ENCODE assay signal across 18 cellular contexts in the genomic region with DNA sequence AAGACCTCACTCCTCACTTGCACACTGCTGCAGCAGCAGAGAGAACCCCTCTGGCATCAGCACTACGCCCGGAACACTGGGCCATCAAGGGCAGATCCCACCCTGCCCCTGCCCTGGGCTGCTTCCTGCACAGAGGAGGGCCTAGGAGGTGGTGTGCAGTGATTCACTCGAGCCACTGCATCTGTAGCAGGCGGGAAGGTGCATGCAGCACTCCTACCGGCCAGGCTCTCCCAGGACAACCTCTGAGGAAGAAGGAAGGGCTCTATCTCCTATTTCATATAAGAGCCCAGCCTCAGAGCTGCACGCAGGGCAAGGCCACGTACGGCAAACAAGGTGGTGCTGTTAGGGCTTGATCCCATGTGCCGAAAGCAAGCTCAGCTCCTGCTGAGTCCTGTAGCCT. TPM values are rescaled to one million over a fixed set of nuclear protein-coding genes. Genes with fewer than 3 reads are reported as not detected.
DNase-seq lines count a peak whose midpoint lies in the region; ATAC-seq, FAIRE-seq and TF ChIP-seq lines count a peak whose summit lies in the region.
"Had no signal": no experiment of that assay in that cellular context is flagged by ENCODE, and none has a peak within 500 bp of the region (broad histone marks: within the 10 kb centered on the region; RNA-seq: fewer than 3 reads in every experiment).

No MANE protein-coding gene starts in this region.

- H2AK5ac ChIP-seq in H1 (ENCODE audit: low read depth, low read length) (no peak overlapping the region), neuronal stem cell (ENCODE audit: low read depth, low read length) (no peak overlapping the region)

- H4K91ac ChIP-seq in H1 (replicated peaks; ENCODE audit: insufficient read length, low read length) (no peak overlapping the region), neuronal stem cell (ENCODE audit: low read depth, low read length, poor library complexity) (no peak overlapping the region)

- peaks cover 7 to 11% of the 10 kb centered on the region in 2 experiments for H4K20me1 ChIP-seq in H1 (replicated peaks in 1 of 2; ENCODE audit: control insufficient read depth in 1 of 2, insufficient read depth in 2 of 2, low read length in 2 of 2)
- H4K20me1 ChIP-seq in hepatocyte (ENCODE audit: insufficient read depth, poor library complexity, severe bottlenecking) = no peaks in the 10 kb centered on the region

- no peaks in the 10 kb centered on the region; the same call in 1 of the 2 replicates for H3K23me2 ChIP-seq in H1 (ENCODE audit: low read depth, low read length)

- H3K4me2 ChIP-seq in H1 (ENCODE audit: insufficient read depth in 1 of 2, low read depth in 2 of 2, low read length in 2 of 2) (no peak overlapping the region), neuronal stem cell (ENCODE audit: insufficient read depth, low read length, poor library complexity, severe bottlenecking) (no peak overlapping the region), hepatocyte (no peak overlapping the region)

- no peak overlapping the region for H2BK12ac ChIP-seq in H1 (ENCODE audit: low read depth, low read length)
- H2BK12ac ChIP-seq in neuronal stem cell (ENCODE audit: low read length) = no peak overlapping the region

- H3K79me1 ChIP-seq in H1 (ENCODE audit: low read depth, low read length) (peaks cover 4% of the 10 kb centered on the region; the same call in 1 of the 2 replicates), neuronal stem cell (ENCODE audit: low read depth, low read length) (peaks cover 3% of the 10 kb centered on the region)

- H4K5ac ChIP-seq in H1 (ENCODE audit: insufficient read length, low read depth, low read length) = no peak overlapping the region

- no peaks in the 10 kb centered on the region for H3K27me3 Mint-ChIP-seq in natural killer cell treated with Interleukin-12 subunit alpha and Interleukin-12 subunit beta and Interleukin-15 and Interleukin-18, amount 100 ng/mL, for 72 hours
- H3K27me3 Mint-ChIP-seq in natural killer cell (ENCODE audit: low read depth in 2 of 2) = no peaks in the 10 kb centered on the region
- no peaks in the 10 kb centered on the region for H3K27me3 Mint-ChIP-seq in activated T-helper 2 cell treated with anti-CD3 and anti-CD28 coated beads, Interferon-gamma antibody, Interleukin-2, Interleukin-4, amounts not matched to agents 10 μg/mL and 5 μg/mL and 100 μg/mL, durations not matched to agents 14 hours and 24 hours and 36 hours (ENCODE audit: low read depth)

- H3K79me2 ChIP-seq in H1 (ENCODE audit: control insufficient read depth in 1 of 2, insufficient read depth in 2 of 2, low read length in 2 of 2) (no peaks in the 10 kb centered on the region; a peak in 1 of 4 replicates), hepatocyte (no peaks in the 10 kb centered on the region)

- ATAC-seq in natural killer cell treated with Interleukin-12 subunit alpha and Interleukin-12 subunit beta and Interleukin-15 and Interleukin-18, amount 100 ng/mL, for 72 hours = no peak
- ATAC-seq in natural killer cell (no peak), GM21825 (IDR thresholded peaks at IDR 0.05; ENCODE audit: unreplicated experiment) (no peak)

- H3K9me2 ChIP-seq in hepatocyte (replicated peaks; ENCODE audit: insufficient read depth) = no peaks in the 10 kb centered on the region

- no peaks in the 10 kb centered on the region for H3K4me1 ChIP-seq in H1 (replicated peaks in 1 of 4; ENCODE audit: control insufficient read depth in 3 of 4, insufficient read depth in 4 of 4, low read length in 3 of 4)
- no peaks in the 10 kb centered on the region for H3K4me1 ChIP-seq in neuronal stem cell (ENCODE audit: control insufficient read depth in 2 of 2, insufficient read depth in 1 of 2, low read depth in 1 of 2, low read length in 2 of 2)
- H3K4me1 ChIP-seq in hepatocyte (ENCODE audit: insufficient read depth) = no peaks in the 10 kb centered on the region
- H3K4me1 ChIP-seq: SJCRH30 had no signal

- CTCF ChIA-PET in H1 (lab: Charles Lee; ENCODE audit: partially characterized antibody) = interaction anchor here (0.6 kb wide), 4 partner anchors 48 to 184 kb away, joined by 3 to 4 read pairs (median 4); no protein-coding TSS in a partner anchor

- H3K9ac ChIP-seq in H1 (replicated peaks in 1 of 4; ENCODE audit: extremely low read depth in 1 of 4, low read depth in 3 of 4, low read length in 3 of 4) = no peak overlapping the region
- no peak overlapping the region for H3K9ac ChIP-seq in neuronal stem cell (ENCODE audit: low read depth, low read length, poor library complexity)

- H2AFZ ChIP-seq in H1 (ENCODE audit: low read length) = no peak overlapping the region
- H2AFZ ChIP-seq in neuronal stem cell (ENCODE audit: low read length) = no peak overlapping the region
- no peak overlapping the region for H2AFZ ChIP-seq in hepatocyte

- no peak overlapping the region for H2BK20ac ChIP-seq in H1 (ENCODE audit: low read length)

- POLR2A ChIA-PET in H1 (lab: Charles Lee; ENCODE audit: partially characterized antibody) = interaction anchor here (0.6 to 5.8 kb wide), 4 partner anchors 10 to 117 kb away, joined by 3 to 28 read pairs (median 15); no protein-coding TSS in a partner anchor

- no peak overlapping the region for H2BK15ac ChIP-seq in H1 (ENCODE audit: low read length)
- H2BK15ac ChIP-seq in neuronal stem cell (ENCODE audit: low read length) = no peak overlapping the region

- H4K8ac ChIP-seq in H1 (ENCODE audit: extremely low read depth, insufficient read depth, low read length) (no peak overlapping the region), neuronal stem cell (ENCODE audit: low read depth, low read length) (no peak overlapping the region)

- no peak for TF ChIP-seq POLR2A in H1 (IDR thresholded peaks at IDR 0.05; ENCODE audit: control extremely low read depth in 1 of 2, low read depth in 2 of 2, low read length in 2 of 2)

- no peak overlapping the region for H3K56ac ChIP-seq in H1 (replicated peaks; ENCODE audit: insufficient read length, low read depth, low read length)

- TF ChIP-seq RAD21 in H1 (IDR thresholded peaks at IDR 0.05 in 1 of 2, conservative IDR thresholded peaks at IDR 0.05 in 1 of 2; ENCODE audit: low read depth in 2 of 2, low read length in 2 of 2) = no peak

- TF ChIP-seq CTCF in natural killer cell (IDR thresholded peaks at IDR 0.05) = no peak
- TF ChIP-seq CTCF in H1 (IDR thresholded peaks at IDR 0.05; ENCODE audit: control extremely low read depth in 1 of 3, insufficient read depth in 1 of 3, low read depth in 1 of 3, low read length in 3 of 3) = no peak
- no peak for TF ChIP-seq CTCF in hepatocyte (IDR thresholded peaks at IDR 0.05; ENCODE audit: poor library complexity)

- H3K27ac Mint-ChIP-seq in natural killer cell treated with Interleukin-12 subunit alpha and Interleukin-12 subunit beta and Interleukin-15 and Interleukin-18, amount 100 ng/mL, for 72 hours = no peak overlapping the region
- no peak overlapping the region for H3K27ac Mint-ChIP-seq in natural killer cell
- H3K27ac Mint-ChIP-seq in activated T-helper 2 cell treated with anti-CD3 and anti-CD28 coated beads, Interferon-gamma antibody, Interleukin-2, Interleukin-4, amounts not matched to agents 10 μg/mL and 5 μg/mL and 100 μg/mL, durations not matched to agents 14 hours and 24 hours and 36 hours = no peak overlapping the region

- peaks cover 43 to 86% (median 72%) of the 10 kb centered on the region in 4 experiments for H3K36me3 ChIP-seq in H1 (ENCODE audit: control insufficient read depth in 2 of 4, insufficient read depth in 4 of 4, low read length in 3 of 4)
- H3K36me3 ChIP-seq in neuronal stem cell (replicated peaks in 1 of 2; ENCODE audit: control insufficient read depth in 2 of 2, insufficient read depth in 2 of 2, low read length in 2 of 2) = peaks cover 56 to 91% of the 10 kb centered on the region in 2 donors
- no peaks in the 10 kb centered on the region for H3K36me3 ChIP-seq in hepatocyte (replicated peaks; ENCODE audit: insufficient read depth, low read depth)

- H3K23ac ChIP-seq in H1 (ENCODE audit: insufficient read length) = no peak overlapping the region
- peak overlapping the region; percentile 34 for H3K23ac ChIP-seq in neuronal stem cell (ENCODE audit: low read depth, low read length, poor library complexity)

- H3K27me3 ChIP-seq in H1 (replicated peaks in 1 of 4; ENCODE audit: control insufficient read depth in 3 of 4, extremely low read depth in 1 of 4, insufficient read depth in 3 of 4, low read length in 3 of 4) (no peaks in the 10 kb centered on the region), neuronal stem cell (ENCODE audit: control insufficient read depth in 3 of 3, insufficient read depth in 3 of 3, low read depth in 1 of 3, low read length in 3 of 3) (no peaks in the 10 kb centered on the region), hepatocyte (no peaks in the 10 kb centered on the region)
- H3K27me3 ChIP-seq: SJCRH30 had no signal

- H3K9me3 ChIP-seq in H1 (ENCODE audit: insufficient read depth in 2 of 2, low read depth in 1 of 2, low read length in 1 of 2) (no peaks in the 10 kb centered on the region), neuronal stem cell (replicated peaks in 1 of 2; ENCODE audit: control insufficient read depth in 2 of 2, insufficient read depth in 1 of 2, low read depth in 1 of 2, low read length in 2 of 2) (no peaks in the 10 kb centered on the region), hepatocyte (ENCODE audit: low read depth) (no peaks in the 10 kb centered on the region)
- H3K9me3 ChIP-seq: SJCRH30 had no signal

- peaks cover 14% of the 10 kb centered on the region for H3K36me3 Mint-ChIP-seq in natural killer cell treated with Interleukin-12 subunit alpha and Interleukin-12 subunit beta and Interleukin-15 and Interleukin-18, amount 100 ng/mL, for 72 hours
- no peaks in the 10 kb centered on the region for H3K36me3 Mint-ChIP-seq in natural killer cell
- H3K36me3 Mint-ChIP-seq in activated T-helper 2 cell treated with anti-CD3 and anti-CD28 coated beads, Interferon-gamma antibody, Interleukin-2, Interleukin-4, amounts not matched to agents 10 μg/mL and 5 μg/mL and 100 μg/mL, durations not matched to agents 14 hours and 24 hours and 36 hours (ENCODE audit: low read depth) = peaks cover 72% of the 10 kb centered on the region

- H2BK5ac ChIP-seq in H1 (ENCODE audit: low read depth, low read length) = peak overlapping the region; percentile 20; the same call in 1 of the 2 replicates
- no peak overlapping the region for H2BK5ac ChIP-seq in neuronal stem cell (ENCODE audit: low read length)

- H3K4ac ChIP-seq in H1 (replicated peaks; ENCODE audit: insufficient read length, low read depth, low read length) = no peak overlapping the region
- H3K4ac ChIP-seq in neuronal stem cell (ENCODE audit: low read length) = no peak overlapping the region

- H3K14ac ChIP-seq in H1 (ENCODE audit: insufficient read length) (no peak overlapping the region), neuronal stem cell (ENCODE audit: low read length) (no peak overlapping the region)

- no peak for FAIRE-seq in H1 (lab: Jason Lieb, UNC)
- FAIRE-seq: A204.1, RCC 7860 had no signal

- H3K18ac ChIP-seq in H1 (ENCODE audit: extremely low read depth, low read length) (no peak overlapping the region), neuronal stem cell (ENCODE audit: low read length) (no peak overlapping the region)

- WGBS in H1 (ENCODE audit: extremely low coverage in 1 of 2, insufficient coverage in 1 of 2, insufficient read length in 1 of 2, insufficient replicate concordance in 2 of 2, low coverage in 1 of 2, low lambda C conversion rate in 2 of 2, missing lambda C conversion rate in 1 of 2), 2 experiments = 95% methylated on average over 8 of the region's 9 CpGs; no CpG with 5 or more reads in 1 of the 2 experiments
- no CpG with 5 or more reads among the region's 9 CpGs for WGBS in neuronal stem cell (ENCODE audit: extremely low coverage in 2 of 2, insufficient read length in 2 of 2, insufficient replicate concordance in 1 of 2), 2 donors
- WGBS in hepatocyte (ENCODE audit: low lambda C conversion rate, missing lambda C conversion rate) = 93% methylated on average over 9 of the region's 9 CpGs

- H3K4me1 Mint-ChIP-seq in natural killer cell treated with Interleukin-12 subunit alpha and Interleukin-12 subunit beta and Interleukin-15 and Interleukin-18, amount 100 ng/mL, for 72 hours (ENCODE audit: low read depth in 2 of 2) = peaks cover 0 to 3% of the 10 kb centered on the region in 2 donors
- peaks cover 0 to 8% of the 10 kb centered on the region in 2 donors for H3K4me1 Mint-ChIP-seq in natural killer cell
- no peaks in the 10 kb centered on the region for H3K4me1 Mint-ChIP-seq in activated T-helper 2 cell treated with anti-CD3 and anti-CD28 coated beads, Interferon-gamma antibody, Interleukin-2, Interleukin-4, amounts not matched to agents 10 μg/mL and 5 μg/mL and 100 μg/mL, durations not matched to agents 14 hours and 24 hours and 36 hours (ENCODE audit: low read depth)

- H3K27ac ChIP-seq in H1 (ENCODE audit: low read depth, low read length) (no peak overlapping the region), neuronal stem cell (replicated peaks; ENCODE audit: low read length) (no peak overlapping the region), hepatocyte (no peak overlapping the region)
- H3K27ac ChIP-seq: SJCRH30 had no signal

- intact Hi-C loops in natural killer cell (cut with micrococcal nuclease) = no loop called here
- intact Hi-C loops in activated T-helper 2 cell treated with anti-CD3 and anti-CD28 coated beads, Interferon-gamma antibody, Interleukin-2, Interleukin-4, amounts not matched to agents 10 μg/mL and 5 μg/mL and 100 μg/mL, durations not matched to agents 14 hours and 24 hours and 36 hours (cut with micrococcal nuclease) = no loop called here

- H2BK120ac ChIP-seq in H1 (replicated peaks; ENCODE audit: low read depth, low read length) (no peak overlapping the region), neuronal stem cell (ENCODE audit: low read depth, low read length) (no peak overlapping the region)

- TF ChIP-seq EP300 in H1 (IDR thresholded peaks at IDR 0.05; ENCODE audit: borderline replicate concordance in 1 of 2, low read depth in 2 of 2, low read length in 2 of 2) = no peak

- no peak overlapping the region for H3K4me3 Mint-ChIP-seq in natural killer cell treated with Interleukin-12 subunit alpha and Interleukin-12 subunit beta and Interleukin-15 and Interleukin-18, amount 100 ng/mL, for 72 hours
- no peak overlapping the region for H3K4me3 Mint-ChIP-seq in natural killer cell
- no peak overlapping the region for H3K4me3 Mint-ChIP-seq in activated T-helper 2 cell treated with anti-CD3 and anti-CD28 coated beads, Interferon-gamma antibody, Interleukin-2, Interleukin-4, amounts not matched to agents 10 μg/mL and 5 μg/mL and 100 μg/mL, durations not matched to agents 14 hours and 24 hours and 36 hours (ENCODE audit: low read depth)

- H3K9me3 Mint-ChIP-seq in natural killer cell treated with Interleukin-12 subunit alpha and Interleukin-12 subunit beta and Interleukin-15 and Interleukin-18, amount 100 ng/mL, for 72 hours = no peaks in the 10 kb centered on the region
- no peaks in the 10 kb centered on the region for H3K9me3 Mint-ChIP-seq in natural killer cell
- H3K9me3 Mint-ChIP-seq in activated T-helper 2 cell treated with anti-CD3 and anti-CD28 coated beads, Interferon-gamma antibody, Interleukin-2, Interleukin-4, amounts not matched to agents 10 μg/mL and 5 μg/mL and 100 μg/mL, durations not matched to agents 14 hours and 24 hours and 36 hours = no peaks in the 10 kb centered on the region

- peak; percentile 26 for DNase-seq in natural killer cell treated with Interleukin-12 subunit alpha and Interleukin-12 subunit beta and Interleukin-15 and Interleukin-18, amount 100 ng/mL, for 72 hours (ENCODE audit: low spot score)
- no peak for DNase-seq in natural killer cell
- no peak for DNase-seq in H1 (ENCODE audit: low read depth in 1 of 2, low spot score in 2 of 2)
- no peak for DNase-seq in neuronal stem cell (ENCODE audit: low spot score)
- no peak for DNase-seq in DMS114 treated with DMSO at 0.1 percent for 48 hours (lab: John Stamatoyannopoulos, UW; ENCODE audit: unreplicated experiment)
- no peak for DNase-seq in hepatocyte (ENCODE audit: low spot score)
- no peak for DNase-seq in activated T-helper 2 cell treated with anti-CD3 and anti-CD28 coated beads, Interferon-gamma antibody, Interleukin-2, Interleukin-4, amounts not matched to agents 10 μg/mL and 5 μg/mL and 100 μg/mL, durations not matched to agents 14 hours and 24 hours and 36 hours (ENCODE audit: low spot score)
- DNase-seq: AML-193, HCEC 1CT, Kasumi-1, NCI-H1417 treated with DMSO at 0.1 percent for 48 hours, NCI-H2029, NCI-H510A, NCI-H82, SJCRH30 had no signal

- H3K4me3 ChIP-seq in H1 (ENCODE audit: extremely low read depth in 1 of 4, insufficient read depth in 2 of 4, low read depth in 3 of 4, low read length in 4 of 4) (no peak overlapping the region), neuronal stem cell (ENCODE audit: low read length in 2 of 2) (peak overlapping the region in 1 of 2 donors; percentile 60), hepatocyte (no peak overlapping the region)
- H3K4me3 ChIP-seq: SJCRH30 had no signal

RNA-seq across cellular contexts. Expression of a gene that starts 14.2 kb away (rescaled TPM):
- total RNA-seq in natural killer cell treated with Interleukin-12 subunit alpha and Interleukin-12 subunit beta and Interleukin-15 and Interleukin-18, amount 100 ng/mL, for 72 hours = 100 to 1,000 TPM; 101 to 216 TPM
- total RNA-seq in natural killer cell (10 to 100 TPM; 44.0 to 54.2 (median 54.0) TPM), hepatocyte (34.2 and 35.2 TPM in 2 replicates)
- total RNA-seq in H1 (2021; fragmentation: NEBNext Ultra II Directional; extraction: Animal tissue kit (Norgen Biotek cat#: 25700)) = 171 and 176 TPM in 2 replicates
- polyA plus RNA-seq in H1 (2011; rRNA removed) (121 and 190 TPM in 2 replicates), hepatocyte (34.6 and 38.1 TPM in 2 replicates)
- polyA plus RNA-seq in H1 (2011; cell fraction: cytosol; rRNA removed) = 168 TPM
- polyA plus RNA-seq in H1 (2011; cell fraction: nucleus; rRNA removed) = 215 TPM
- polyA plus RNA-seq in H1 (2012, experiment 1 of 2) = 115 to 161 TPM (median 143 TPM) in 4 replicates
- polyA plus RNA-seq in H1 (2012, experiment 2 of 2) = 150 TPM
- polyA plus RNA-seq in H1 (2013, experiment 1 of 2) = 62.4 TPM
- polyA plus RNA-seq in H1 (2013, experiment 2 of 2) = 60.5 TPM
- polyA minus RNA-seq in H1 (2011; rRNA and poly(A)+ RNA removed) = 105 and 127 TPM in 2 replicates
- polyA minus RNA-seq in H1 (2011; cell fraction: cytosol; rRNA and poly(A)+ RNA removed) = 88.7 TPM
- 64.5 TPM for polyA minus RNA-seq in H1 (2011; cell fraction: nucleus; rRNA and poly(A)+ RNA removed)
- polyA plus RNA-seq in neuronal stem cell (2013, experiment 1 of 2) = 63.0 TPM
- 61.9 TPM for polyA plus RNA-seq in neuronal stem cell (2013, experiment 2 of 2)
- 189 and 192 TPM in 2 replicates for total RNA-seq in activated T-helper 2 cell treated with anti-CD3 and anti-CD28 coated beads, Interferon-gamma antibody, Interleukin-2, Interleukin-4, amounts not matched to agents 10 μg/mL and 5 μg/mL and 100 μg/mL, durations not matched to agents 14 hours and 24 hours and 36 hours

RNA-seq across cellular contexts. Expression of a gene that starts 29.5 kb away (rescaled TPM):
- total RNA-seq in natural killer cell treated with Interleukin-12 subunit alpha and Interleukin-12 subunit beta and Interleukin-15 and Interleukin-18, amount 100 ng/mL, for 72 hours = 10 to 100 TPM; 51.2 to 68.9 TPM
- 10 to 100 TPM; 33.9 to 40.3 (median 38.3) TPM for total RNA-seq in natural killer cell
- total RNA-seq in H1 (2021; fragmentation: NEBNext Ultra II Directional; extraction: Animal tissue kit (Norgen Biotek cat#: 25700)) = 77.3 and 78.6 TPM in 2 replicates
- polyA plus RNA-seq in H1 (2011; rRNA removed) = 35.5 and 57.5 TPM in 2 replicates
- 42.1 TPM for polyA plus RNA-seq in H1 (2011; cell fraction: cytosol; rRNA removed)
- polyA plus RNA-seq in H1 (2011; cell fraction: nucleus; rRNA removed) = 87.3 TPM
- 41.9 to 56.5 TPM (median 51.0 TPM) in 4 replicates for polyA plus RNA-seq in H1 (2012, experiment 1 of 2)
- polyA plus RNA-seq in H1 (2012, experiment 2 of 2) = 38.4 TPM
- polyA plus RNA-seq in H1 (2013, experiment 1 of 2) = 30.2 TPM
- 29.2 TPM for polyA plus RNA-seq in H1 (2013, experiment 2 of 2)
- 29.4 and 36.8 TPM in 2 replicates for polyA minus RNA-seq in H1 (2011; rRNA and poly(A)+ RNA removed)
- 33.5 TPM for polyA minus RNA-seq in H1 (2011; cell fraction: cytosol; rRNA and poly(A)+ RNA removed)
- polyA minus RNA-seq in H1 (2011; cell fraction: nucleus; rRNA and poly(A)+ RNA removed) = 25.9 TPM
- polyA plus RNA-seq in neuronal stem cell (2013, experiment 1 of 2) = 38.6 TPM
- 38.4 TPM for polyA plus RNA-seq in neuronal stem cell (2013, experiment 2 of 2)
- total RNA-seq in hepatocyte = 27.1 and 30.5 TPM in 2 replicates
- 6.4 and 6.9 TPM in 2 replicates for polyA plus RNA-seq in hepatocyte
- 64.7 and 66.0 TPM in 2 replicates for total RNA-seq in activated T-helper 2 cell treated with anti-CD3 and anti-CD28 coated beads, Interferon-gamma antibody, Interleukin-2, Interleukin-4, amounts not matched to agents 10 μg/mL and 5 μg/mL and 100 μg/mL, durations not matched to agents 14 hours and 24 hours and 36 hours

RNA-seq across cellular contexts. Expression of a gene that starts 31.1 kb away (rescaled TPM):
- total RNA-seq in natural killer cell treated with Interleukin-12 subunit alpha and Interleukin-12 subunit beta and Interleukin-15 and Interleukin-18, amount 100 ng/mL, for 72 hours = under 1 TPM; 0.40 to 0.45 TPM
- total RNA-seq in natural killer cell (1 to 10 TPM in 1 of 3 donors, under 1 TPM in 2; 0.35 to 1.2 (median 0.36) TPM), hepatocyte (1.00 and 4.5 TPM in 2 replicates)
- total RNA-seq in H1 (2021; fragmentation: NEBNext Ultra II Directional; extraction: Animal tissue kit (Norgen Biotek cat#: 25700)) = 0.78 and 0.84 TPM in 2 replicates
- polyA plus RNA-seq in H1 (2011; rRNA removed) (1.4 and 2.2 TPM in 2 replicates), hepatocyte (1.2 and 1.4 TPM in 2 replicates)
- 0.90 TPM for polyA plus RNA-seq in H1 (2011; cell fraction: cytosol; rRNA removed)
- polyA plus RNA-seq in H1 (2011; cell fraction: nucleus; rRNA removed) = 2.2 TPM
- polyA plus RNA-seq in H1 (2012, experiment 1 of 2) = 0.17 to 0.53 TPM (median 0.47 TPM) in 4 replicates
- polyA plus RNA-seq in H1 (2012, experiment 2 of 2) = 0.73 TPM
- 0.57 TPM for polyA plus RNA-seq in H1 (2013, experiment 1 of 2)
- polyA plus RNA-seq in H1 (2013, experiment 2 of 2) = 0.55 TPM
- polyA minus RNA-seq in H1 (2011; rRNA and poly(A)+ RNA removed) = 0.29 and 0.32 TPM in 2 replicates
- polyA minus RNA-seq in H1 (2011; cell fraction: cytosol; rRNA and poly(A)+ RNA removed) = not detected
- 2.7 TPM for polyA minus RNA-seq in H1 (2011; cell fraction: nucleus; rRNA and poly(A)+ RNA removed)
- polyA plus RNA-seq in neuronal stem cell (2013, experiment 1 of 2) = 0.13 TPM
- polyA plus RNA-seq in neuronal stem cell (2013, experiment 2 of 2) = 0.18 TPM
- 0.11 and 0.62 TPM in 2 replicates for total RNA-seq in activated T-helper 2 cell treated with anti-CD3 and anti-CD28 coated beads, Interferon-gamma antibody, Interleukin-2, Interleukin-4, amounts not matched to agents 10 μg/mL and 5 μg/mL and 100 μg/mL, durations not matched to agents 14 hours and 24 hours and 36 hours
